In genomic region chr7:3922175-3922635, GRCh38 we compare ENCODE assay signal across 9 cellular contexts.
DNase-seq lines count a peak whose midpoint lies in the region; ATAC-seq and TF ChIP-seq lines count a peak whose summit lies in the region.
"Had no signal": no experiment of that assay in that cellular context is flagged by ENCODE, and none has a peak within 500 bp of the region (broad histone marks: within the 10 kb centered on the region; RNA-seq: fewer than 3 reads in every experiment).

No MANE protein-coding gene starts in this region.

- H3K4me3 Mint-ChIP-seq in endodermal cell: no peak overlapping the region

- peak overlapping the region; percentile 47 for H3K27ac ChIP-seq in endodermal cell (ENCODE audit: low read depth, low read length)
- H3K27ac ChIP-seq: HL-60 had no signal

- peaks cover 16% of the 10 kb centered on the region for H3K4me1 Mint-ChIP-seq in endodermal cell

- no peak for ATAC-seq in HG02870 (IDR thresholded peaks at IDR 0.05; ENCODE audit: unreplicated experiment)
- no peak for ATAC-seq in GM21825 (IDR thresholded peaks at IDR 0.05; ENCODE audit: unreplicated experiment)

- DNase-seq in EH (ENCODE audit: low read depth) (peak; percentile 6), NAMALWA (ENCODE audit: low spot score) (peak; percentile 20), endodermal cell (peak; percentile 84), mesenteric fat pad (ENCODE audit: low spot score) (peak; percentile 60), cerebellum (ENCODE audit: low spot score) (no peak), COLO829 (ENCODE audit: low spot score) (no peak)

- peak overlapping the region; percentile 91 for H3K27ac Mint-ChIP-seq in endodermal cell

- H3K9me3 Mint-ChIP-seq in endodermal cell: peaks cover 9% of the 10 kb centered on the region

- WGBS in endodermal cell (ENCODE audit: insufficient coverage in 1 of 2, insufficient read length in 1 of 2), 2 experiments: 60 to 73% methylated on average over 6 to 10 of the region's 10 CpGs

- peaks cover 3% of the 10 kb centered on the region for H3K36me3 Mint-ChIP-seq in endodermal cell (ENCODE audit: low read depth)

- no peaks in the 10 kb centered on the region for H3K27me3 ChIP-seq in endodermal cell (ENCODE audit: control insufficient read depth, insufficient read depth, low read length, poor library complexity, severe bottlenecking)

- H3K9ac ChIP-seq in endodermal cell (ENCODE audit: extremely low read depth, low read length, poor library complexity, severe bottlenecking): no peak overlapping the region

- H3K4me3 ChIP-seq in endodermal cell (ENCODE audit: low read length): no peak overlapping the region

- H3K4me1 ChIP-seq in endodermal cell (ENCODE audit: control insufficient read depth, insufficient read depth, low read length): peaks cover 3% of the 10 kb centered on the region

- TF ChIP-seq CTCF in endodermal cell (conservative IDR thresholded peaks at IDR 0.05): peak; percentile 63

- H3K27me3 Mint-ChIP-seq in endodermal cell (ENCODE audit: insufficient read depth): peaks cover 1% of the 10 kb centered on the region

- no peaks in the 10 kb centered on the region for H3K9me3 ChIP-seq in endodermal cell (ENCODE audit: control insufficient read depth, low read length)

- H3K36me3 ChIP-seq in endodermal cell (ENCODE audit: control insufficient read depth, insufficient read depth, low read length): no peaks in the 10 kb centered on the region

Comparison
In these comparisons a context has a peak if more than half of its experiments do, and no peak if none do; other contexts are left out.
1. DNase-seq: peak in EH (single experiment), NAMALWA (single experiment), endodermal cell (single experiment) and mesenteric fat pad (single experiment); none in cerebellum (single experiment) and COLO829 (single experiment).